ENCODE assay signal across 8 cellular contexts in the genomic region with DNA sequence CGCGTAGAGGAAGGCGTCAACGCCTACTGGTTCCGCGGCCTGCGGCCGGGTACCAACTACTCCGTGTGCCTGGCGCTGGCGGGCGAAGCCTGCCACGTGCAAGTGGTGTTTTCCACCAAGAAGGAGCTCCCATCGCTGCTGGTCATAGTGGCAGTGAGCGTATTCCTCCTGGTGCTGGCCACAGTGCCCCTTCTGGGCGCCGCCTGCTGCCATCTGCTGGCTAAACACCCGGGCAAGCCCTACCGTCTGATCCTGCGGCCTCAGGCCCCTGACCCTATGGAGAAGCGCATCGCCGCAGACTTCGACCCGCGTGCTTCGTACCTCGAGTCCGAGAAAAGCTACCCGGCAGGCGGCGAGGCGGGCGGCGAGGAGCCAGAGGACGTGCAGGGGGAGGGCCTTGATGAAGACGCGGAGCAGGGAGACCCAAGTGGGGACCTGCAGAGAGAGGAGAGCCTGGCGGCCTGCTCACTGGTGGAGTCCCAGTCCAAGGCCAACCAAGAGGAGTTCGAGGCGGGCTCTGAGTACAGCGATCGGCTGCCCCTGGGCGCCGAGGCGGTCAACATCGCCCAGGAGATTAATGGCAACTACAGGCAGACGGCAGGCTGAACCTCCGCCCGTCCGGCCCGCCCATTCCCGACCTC. TPM values are rescaled to one million over a fixed set of nuclear protein-coding genes. Genes with fewer than 3 reads are reported as not detected.
A peak's percentile ranks its signal among the peaks of the same experiment; 100 is the strongest.
DNase-seq lines count a peak whose midpoint lies in the region; ATAC-seq, FAIRE-seq and TF ChIP-seq lines count a peak whose summit lies in the region.

No MANE protein-coding gene starts in this region.

- no peaks in the 10 kb centered on the region for H3K9me3 ChIP-seq in HepG2 (ENCODE audit: low read length)

- BruUV-seq in HepG2 (replicated peaks; lab: Mats Ljungman, UMichigan): no TSS peak

- ATAC-seq in HepG2: peak; percentile 73
- no peak for ATAC-seq in HG02981 (IDR thresholded peaks at IDR 0.05; ENCODE audit: unreplicated experiment)

- no peak overlapping the region for H3K9ac ChIP-seq in HepG2 (ENCODE audit: insufficient read depth, low read depth, low read length)

- TF ChIP-seq EP300 in HepG2 (IDR thresholded peaks at IDR 0.05; ENCODE audit: low read depth in 2 of 2, low read length in 2 of 2) (no peak), HepG2 (CRISPR knock-in tag; IDR thresholded peaks at IDR 0.05; ENCODE audit: borderline replicate concordance) (no peak)

- TF ChIP-seq CTCF in GM13976 (IDR thresholded peaks at IDR 0.05; ENCODE audit: borderline replicate concordance, control extremely low read depth, extremely low read depth, insufficient read depth, missing control alignments): peak; percentile 49
- peak; percentile 62 for TF ChIP-seq CTCF in astrocyte of the spinal cord (IDR thresholded peaks at IDR 0.05; ENCODE audit: low read depth, low read length)
- TF ChIP-seq CTCF in HepG2 (CRISPR knock-in tag; IDR thresholded peaks at IDR 0.05): peak; percentile 59

- CTCF ChIA-PET in HepG2 (lab: Yijun Ruan, JAX; ENCODE audit: low intra/inter-chr PET ratio, low total read pairs): no interaction called here

- DNase-seq in 8988T (peak; percentile 80), GM13976 (ENCODE audit: low spot score) (peak; percentile 66), astrocyte of the spinal cord (ENCODE audit: low read depth, low spot score) (peak; percentile 22), HepG2 (ENCODE audit: low spot score) (no peak), MV-4-11 (lab: John Stamatoyannopoulos, UW) (no peak), NCI-H2171 (lab: John Stamatoyannopoulos, UW) (no peak)
- DNase-seq in stimulated activated CD4-positive, alpha-beta T cell treated with anti-CD3 and anti-CD28 coated beads, Interleukin-12 subunit alpha, Interleukin-12 subunit beta, amount 100 ng/mL, for 4 hours: no peak

- no peaks in the 10 kb centered on the region for H3K4me1 ChIP-seq in HepG2 (ENCODE audit: insufficient read depth, low read length)

- no peak overlapping the region for H2AFZ ChIP-seq in HepG2 (ENCODE audit: low read length)

- in situ Hi-C loops in GM13976 (cut with MboI; ENCODE audit: low sequenced_read_pairs, unreplicated experiment): no loop called here
- in situ Hi-C loops in astrocyte of the spinal cord (cut with HindIII; ENCODE audit: low sequenced_read_pairs): no loop called here
- in situ Hi-C loops in HepG2 (cut with HindIII; ENCODE audit: extremely low pct_ligation_motif_present, low pct_unique_long_range_greater_than_20kb): no loop called here

- H3K4me3 ChIP-seq in astrocyte of the spinal cord (ENCODE audit: low read depth, low read length) (no peak overlapping the region), HepG2 (replicated peaks in 1 of 3; ENCODE audit: insufficient read depth in 1 of 3, low read depth in 2 of 3, low read length in 3 of 3) (no peak overlapping the region)

- no peaks in the 10 kb centered on the region for H3K79me2 ChIP-seq in HepG2 (ENCODE audit: insufficient read depth, low read length)

- no peak overlapping the region for H3K4me2 ChIP-seq in HepG2 (ENCODE audit: low read depth, low read length)

- 0 out of 2 replicates have a peak, but pooled peaks cover 3% of the 10 kb centered on the region for H4K20me1 ChIP-seq in HepG2 (ENCODE audit: insufficient read depth, low read length)

- H3K27ac ChIP-seq in HepG2 (ENCODE audit: extremely low read length, insufficient read depth, low read length): no peak overlapping the region

- 33% methylated on average over 21 of the region's 53 CpGs for WGBS in HepG2 (ENCODE audit: low lambda C conversion rate)

- POLR2A ChIA-PET in HepG2 (lab: Yijun Ruan, JAX): no interaction called here

- intact Hi-C loops in HepG2 (cut with micrococcal nuclease; ENCODE audit: unreplicated experiment): no loop called here

- no peak for TF ChIP-seq RAD21 in HepG2 (CRISPR knock-in tag; IDR thresholded peaks at IDR 0.05)

- H3K36me3 ChIP-seq in HepG2 (replicated peaks in 1 of 2; ENCODE audit: control insufficient read depth in 1 of 2, insufficient read depth in 2 of 2, low read length in 2 of 2): no peaks in the 10 kb centered on the region

- FAIRE-seq in HepG2 (lab: Jason Lieb, UNC): no peak

- peaks cover 18 to 52% of the 10 kb centered on the region in 2 experiments for H3K27me3 ChIP-seq in HepG2 (ENCODE audit: control insufficient read depth in 1 of 2, insufficient read depth in 2 of 2, low read length in 2 of 2)

- no peak for TF ChIP-seq POLR2A in HepG2 (IDR thresholded peaks at IDR 0.05; ENCODE audit: insufficient read depth in 1 of 2, low read depth in 2 of 2, low read length in 2 of 2)

TF ChIP-seq in HepG2, 621 proteins besides CTCF, POLR2A, EP300 and RAD21 (continues in another document):
- peak; percentile 17; the same call in 1 of the 2 replicates for TF ChIP-seq ZNF768 (CRISPR knock-in tag; IDR thresholded peaks at IDR 0.05)

RNA-seq across cellular contexts. Expression of a gene that starts 4.1 kb away (rescaled TPM):
- total RNA-seq in HepG2 (2016; rRNA removed; fragmentation: Illumina TruSeq; extraction: Trizol): not detected in 2 replicates
- not detected in 2 replicates for total RNA-seq in HepG2 (2016; cell fraction: cytosol; rRNA removed; fragmentation: Illumina TruSeq; extraction: Trizol; ENCODE audit: low read depth)
- total RNA-seq in HepG2 (2016; cell fraction: insoluble cytoplasmic fraction; rRNA removed; fragmentation: Illumina TruSeq; extraction: Trizol): not detected in 2 replicates
- total RNA-seq in HepG2 (2016; cell fraction: membrane; rRNA removed; fragmentation: Illumina TruSeq; extraction: Trizol): not detected in 2 replicates
- not detected in 2 replicates for total RNA-seq in HepG2 (2016; cell fraction: nucleus; rRNA removed; fragmentation: Illumina TruSeq; extraction: Trizol)
- not detected in 2 replicates for polyA plus RNA-seq in HepG2 (2011; rRNA removed)
- polyA plus RNA-seq in HepG2 (2011; cell fraction: cytosol; rRNA removed): not detected in 2 replicates
- polyA plus RNA-seq in HepG2 (2011; cell fraction: nucleus; rRNA removed): not detected in 2 replicates
- not detected in 2 replicates for polyA plus RNA-seq in HepG2 (2012)
- polyA plus RNA-seq in HepG2 (2016; cell fraction: cytosol; fragmentation: Illumina TruSeq; extraction: Trizol; ENCODE audit: low read depth): not detected in 2 replicates
- polyA plus RNA-seq in HepG2 (2016; cell fraction: insoluble cytoplasmic fraction; fragmentation: Illumina TruSeq; extraction: Trizol; ENCODE audit: low read depth): not detected in 2 replicates
- not detected in 2 replicates for polyA plus RNA-seq in HepG2 (2016; cell fraction: membrane; fragmentation: Illumina TruSeq; extraction: Trizol; ENCODE audit: low read depth)
- polyA plus RNA-seq in HepG2 (2016; cell fraction: nucleus; fragmentation: Illumina TruSeq; extraction: Trizol; ENCODE audit: insufficient read depth, low read depth): not detected in 2 replicates
- polyA minus RNA-seq in HepG2 (2011; rRNA and poly(A)+ RNA removed; ENCODE audit: low replicate concordance): not detected in 2 replicates
- polyA minus RNA-seq in HepG2 (2011; cell fraction: cytosol; rRNA and poly(A)+ RNA removed): not detected in 2 replicates
- not detected in 2 replicates for polyA minus RNA-seq in HepG2 (2011; cell fraction: nucleus; rRNA and poly(A)+ RNA removed)

RNA-seq across cellular contexts. Expression of a gene that starts 39.0 kb away (rescaled TPM):
- total RNA-seq in HepG2 (2016; rRNA removed; fragmentation: Illumina TruSeq; extraction: Trizol): not detected in 2 replicates
- total RNA-seq in HepG2 (2016; cell fraction: cytosol; rRNA removed; fragmentation: Illumina TruSeq; extraction: Trizol; ENCODE audit: low read depth): not detected in 2 replicates
- not detected in 2 replicates for total RNA-seq in HepG2 (2016; cell fraction: insoluble cytoplasmic fraction; rRNA removed; fragmentation: Illumina TruSeq; extraction: Trizol)
- total RNA-seq in HepG2 (2016; cell fraction: membrane; rRNA removed; fragmentation: Illumina TruSeq; extraction: Trizol): not detected in 2 replicates
- total RNA-seq in HepG2 (2016; cell fraction: nucleus; rRNA removed; fragmentation: Illumina TruSeq; extraction: Trizol): not detected in 2 replicates
- polyA plus RNA-seq in HepG2 (2011; rRNA removed): not detected in 2 replicates
- not detected in 2 replicates for polyA plus RNA-seq in HepG2 (2011; cell fraction: cytosol; rRNA removed)
- not detected in 2 replicates for polyA plus RNA-seq in HepG2 (2011; cell fraction: nucleus; rRNA removed)
- polyA plus RNA-seq in HepG2 (2012): not detected in 2 replicates
- not detected in 2 replicates for polyA plus RNA-seq in HepG2 (2016; cell fraction: cytosol; fragmentation: Illumina TruSeq; extraction: Trizol; ENCODE audit: low read depth)
- not detected in 2 replicates for polyA plus RNA-seq in HepG2 (2016; cell fraction: insoluble cytoplasmic fraction; fragmentation: Illumina TruSeq; extraction: Trizol; ENCODE audit: low read depth)
- polyA plus RNA-seq in HepG2 (2016; cell fraction: membrane; fragmentation: Illumina TruSeq; extraction: Trizol; ENCODE audit: low read depth): not detected in 2 replicates
- polyA plus RNA-seq in HepG2 (2016; cell fraction: nucleus; fragmentation: Illumina TruSeq; extraction: Trizol; ENCODE audit: insufficient read depth, low read depth): not detected in 2 replicates
- polyA minus RNA-seq in HepG2 (2011; rRNA and poly(A)+ RNA removed; ENCODE audit: low replicate concordance): not detected in 2 replicates
- not detected in 2 replicates for polyA minus RNA-seq in HepG2 (2011; cell fraction: cytosol; rRNA and poly(A)+ RNA removed)
- not detected in 2 replicates for polyA minus RNA-seq in HepG2 (2011; cell fraction: nucleus; rRNA and poly(A)+ RNA removed)

RNA-seq across cellular contexts. Expression of a gene that starts 52.2 kb away (rescaled TPM):
- 0.04 TPM in 1 of 2 replicates, not detected in the other for total RNA-seq in HepG2 (2016; rRNA removed; fragmentation: Illumina TruSeq; extraction: Trizol)
- total RNA-seq in HepG2 (2016; cell fraction: cytosol; rRNA removed; fragmentation: Illumina TruSeq; extraction: Trizol; ENCODE audit: low read depth): not detected in 2 replicates
- total RNA-seq in HepG2 (2016; cell fraction: insoluble cytoplasmic fraction; rRNA removed; fragmentation: Illumina TruSeq; extraction: Trizol): not detected in 2 replicates
- not detected in 2 replicates for total RNA-seq in HepG2 (2016; cell fraction: membrane; rRNA removed; fragmentation: Illumina TruSeq; extraction: Trizol)
- total RNA-seq in HepG2 (2016; cell fraction: nucleus; rRNA removed; fragmentation: Illumina TruSeq; extraction: Trizol): not detected in 2 replicates
- polyA plus RNA-seq in HepG2 (2011; rRNA removed): 0.22 TPM in 1 of 2 replicates, not detected in the other
- 0.03 TPM in 1 of 2 replicates, not detected in the other for polyA plus RNA-seq in HepG2 (2011; cell fraction: cytosol; rRNA removed)
- 0.14 and 0.63 TPM in 2 replicates for polyA plus RNA-seq in HepG2 (2011; cell fraction: nucleus; rRNA removed)
- polyA plus RNA-seq in HepG2 (2012): 0.11 and 0.31 TPM in 2 replicates
- not detected in 2 replicates for polyA plus RNA-seq in HepG2 (2016; cell fraction: cytosol; fragmentation: Illumina TruSeq; extraction: Trizol; ENCODE audit: low read depth)
- not detected in 2 replicates for polyA plus RNA-seq in HepG2 (2016; cell fraction: insoluble cytoplasmic fraction; fragmentation: Illumina TruSeq; extraction: Trizol; ENCODE audit: low read depth)
- polyA plus RNA-seq in HepG2 (2016; cell fraction: membrane; fragmentation: Illumina TruSeq; extraction: Trizol; ENCODE audit: low read depth): not detected in 2 replicates
- not detected in 2 replicates for polyA plus RNA-seq in HepG2 (2016; cell fraction: nucleus; fragmentation: Illumina TruSeq; extraction: Trizol; ENCODE audit: insufficient read depth, low read depth)
- polyA minus RNA-seq in HepG2 (2011; rRNA and poly(A)+ RNA removed; ENCODE audit: low replicate concordance): not detected in 2 replicates
- not detected in 2 replicates for polyA minus RNA-seq in HepG2 (2011; cell fraction: cytosol; rRNA and poly(A)+ RNA removed)
- not detected in 2 replicates for polyA minus RNA-seq in HepG2 (2011; cell fraction: nucleus; rRNA and poly(A)+ RNA removed)

Comparison
In these comparisons a context has a peak if more than half of its experiments do, and no peak if none do; other contexts are left out.
1. DNase-seq: peak in 8988T (single experiment), GM13976 (single experiment) and astrocyte of the spinal cord (single experiment); none in HepG2 (single experiment), MV-4-11 (single experiment), stimulated activated CD4-positive, alpha-beta T cell treated with anti-CD3 and anti-CD28 coated beads, Interleukin-12 subunit alpha, Interleukin-12 subunit beta, amount 100 ng/mL, for 4 hours (single experiment) and NCI-H2171 (single experiment).
2. Peak in every context shown above with its lines, with median percentiles within 50 percentile points of each other: CTCF ChIP-seq.